1 cellular context compared by ENCODE assay signal in the genomic region with DNA sequence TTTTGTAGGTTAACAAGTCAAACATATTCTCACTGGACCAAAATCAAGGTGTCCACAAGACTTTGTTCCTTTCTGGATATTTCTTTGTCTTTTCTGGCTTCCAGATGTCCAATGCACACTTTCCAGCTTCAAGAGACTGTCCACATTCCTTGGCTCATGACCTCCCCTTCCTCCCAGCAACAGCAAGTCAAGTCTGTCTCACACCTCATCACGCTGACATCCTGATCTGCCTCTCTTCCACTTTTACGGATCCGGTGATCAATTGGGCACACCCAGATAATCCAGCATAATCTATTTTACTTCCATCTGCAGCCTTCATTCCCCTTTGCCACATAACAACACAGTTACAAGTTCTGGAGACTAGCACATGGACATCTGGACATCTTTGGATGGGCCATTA.
TF ChIP-seq lines count a peak whose summit lies in the region.

No MANE protein-coding gene starts in this region.

TF ChIP-seq in IMR-90, 13 proteins besides CTCF, POLR2A, EP300 and RAD21:
- TF ChIP-seq MAZ (IDR thresholded peaks at IDR 0.05; ENCODE audit: borderline replicate concordance, low read depth, low read length) (no peak), CHD1 (IDR thresholded peaks at IDR 0.05; ENCODE audit: low read depth, low read length) (no peak), FOS (IDR thresholded peaks at IDR 0.05; ENCODE audit: low read depth, low read length) (no peak), RFX5 (IDR thresholded peaks at IDR 0.05; ENCODE audit: low read depth, low read length) (no peak), ELK1 (IDR thresholded peaks at IDR 0.05; ENCODE audit: borderline replicate concordance, low read depth, low read length) (no peak), RCOR1 (IDR thresholded peaks at IDR 0.05; ENCODE audit: insufficient replicate concordance, low read length) (no peak), USF2 (IDR thresholded peaks at IDR 0.05; ENCODE audit: low read depth, low read length) (no peak), BHLHE40 (IDR thresholded peaks at IDR 0.05; ENCODE audit: low read depth, low read length) (no peak), NFE2L2 (IDR thresholded peaks at IDR 0.05; ENCODE audit: low read depth, low read length) (no peak)
